8 cellular contexts compared by ENCODE assay signal in the genomic region with DNA sequence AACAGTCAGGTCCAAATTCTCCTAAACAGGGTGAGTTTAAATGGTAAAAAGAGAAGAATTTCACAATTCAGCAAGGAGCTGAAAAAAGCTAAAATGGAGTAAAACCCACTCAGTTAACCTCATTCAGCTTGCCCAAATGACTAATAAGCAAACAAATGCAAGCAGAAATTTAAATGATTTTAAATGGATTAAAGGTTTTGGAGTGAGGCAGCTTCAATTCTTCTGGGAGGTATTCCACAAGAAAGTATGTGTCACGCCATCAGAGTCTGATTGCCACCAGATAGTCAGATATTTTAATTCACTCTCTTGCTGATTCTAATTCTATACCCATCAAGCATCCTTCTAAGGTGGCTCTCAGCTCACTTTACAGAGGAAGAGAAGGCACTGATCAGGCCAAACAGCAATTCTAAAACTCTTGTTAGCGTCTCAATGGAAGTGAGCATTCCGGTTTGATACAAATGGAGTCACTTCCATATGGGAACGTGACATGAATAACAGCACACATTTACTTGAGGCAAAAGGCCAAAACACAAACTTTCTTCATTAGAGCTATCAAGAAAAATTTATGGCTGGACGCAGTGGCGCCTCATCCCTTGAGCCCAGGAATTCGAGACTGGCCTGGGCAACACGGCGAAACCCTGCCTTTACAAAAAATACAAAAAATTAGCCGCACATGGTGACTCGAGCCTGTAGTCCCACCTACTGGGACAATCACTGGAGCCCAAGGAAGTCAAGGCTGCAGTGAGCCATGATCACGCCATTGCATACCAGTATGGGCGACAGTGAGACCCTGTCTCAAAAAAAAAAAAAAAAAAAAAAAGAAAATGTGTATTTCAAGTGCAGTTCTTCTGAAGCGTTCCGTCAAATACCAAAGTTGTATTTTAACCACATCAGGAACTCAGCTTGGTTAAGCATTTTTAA. TPM values are rescaled to one million over a fixed set of nuclear protein-coding genes. Genes with fewer than 3 reads are reported as not detected.
DNase-seq lines count a peak whose midpoint lies in the region; ATAC-seq and TF ChIP-seq lines count a peak whose summit lies in the region.

No MANE protein-coding gene starts in this region.

- no peaks in the 10 kb centered on the region for H3K27me3 ChIP-seq in right atrium auricular region

- peaks cover 19% of the 10 kb centered on the region for H3K36me3 Mint-ChIP-seq in memory B cell

- H3K36me3 ChIP-seq in right atrium auricular region, result peaks cover 29% of the 10 kb centered on the region

- intact Hi-C loops in cardiac septum (cut with DNase I), result loop anchor here (5.0 to 10.0 kb wide), 4 partner anchors 107 to 397 kb away; a partner anchor contains a TSS

- peaks cover 2% of the 10 kb centered on the region for H3K9me3 Mint-ChIP-seq in memory B cell

- peak overlapping the region; percentile 97 for H3K27ac Mint-ChIP-seq in memory B cell

- H3K4me3 ChIP-seq in right atrium auricular region, result peak overlapping the region; percentile 71 to 85

- ATAC-seq in memory B cell (ENCODE audit: low read depth) (no peak), GM21619 (IDR thresholded peaks at IDR 0.05; ENCODE audit: unreplicated experiment) (no peak), HG03565 (IDR thresholded peaks at IDR 0.05; ENCODE audit: unreplicated experiment) (no peak), GM18502 (IDR thresholded peaks at IDR 0.05; ENCODE audit: poor library complexity, unreplicated experiment) (no peak)

- no peaks in the 10 kb centered on the region for H3K27me3 Mint-ChIP-seq in memory B cell

- no peak for DNase-seq in right atrium auricular region (ENCODE audit: low spot score)
- no peak for DNase-seq in cardiac septum (ENCODE audit: low spot score)
- peak; percentile 62 for DNase-seq in astrocyte of the hippocampus (ENCODE audit: low read depth, low spot score)
- no peak for DNase-seq in memory B cell (ENCODE audit: low spot score in 2 of 2)
- no peak for DNase-seq in ecto neural progenitor cell (ENCODE audit: low spot score)

- TF ChIP-seq CTCF in right atrium auricular region (IDR thresholded peaks at IDR 0.05), result no peak

- H3K27ac ChIP-seq in right atrium auricular region, result peak overlapping the region; percentile 97 to 99

- H3K4me1 Mint-ChIP-seq in memory B cell, result peaks cover 16% of the 10 kb centered on the region

- H3K4me3 Mint-ChIP-seq in memory B cell, result peak overlapping the region; percentile 90

- peaks cover 0 to 38% of the 10 kb centered on the region in 2 donors for H3K4me1 ChIP-seq in right atrium auricular region

- H3K9me3 ChIP-seq in right atrium auricular region, result no peaks in the 10 kb centered on the region

RNA-seq across cellular contexts. Expression of a gene that starts 2.0 kb away (rescaled TPM):
- total RNA-seq in right atrium auricular region (10 to 100 TPM in 1 of 2 donors, 1 to 10 TPM in 1; 9.6 to 17.3 TPM), cardiac septum (22.1 TPM)

RNA-seq across cellular contexts. Expression of a gene that starts 34.7 kb away (rescaled TPM):
- total RNA-seq in right atrium auricular region (1 to 10 TPM; 5.7 to 6.8 TPM), cardiac septum (16.5 TPM)
